ENCODE assay signal across 15 cellular contexts in genomic region chr17:1003633-1003971, GRCh38. TPM values are rescaled to one million over a fixed set of nuclear protein-coding genes. Genes with fewer than 3 reads are reported as not detected.
DNase-seq lines count a peak whose midpoint lies in the region; ATAC-seq and TF ChIP-seq lines count a peak whose summit lies in the region.
"Had no signal": no experiment of that assay in that cellular context is flagged by ENCODE, and none has a peak within 500 bp of the region (broad histone marks: within the 10 kb centered on the region; RNA-seq: fewer than 3 reads in every experiment).

No MANE protein-coding gene starts in this region.

- peak overlapping the region; percentile 89 for H3K4me2 ChIP-seq in BLaER1
- H3K4me2 ChIP-seq in IMR-90 (ENCODE audit: low read depth, low read length), result peak overlapping the region; percentile 8; the same call in 1 of the 2 replicates

- H3K14ac ChIP-seq in IMR-90 (replicated peaks; ENCODE audit: low read depth, low read length), result peak overlapping the region; percentile 83

- peak overlapping the region in 1 of 2 experiments; percentile 83; a peak in 1 of 4 replicates for H4K8ac ChIP-seq in IMR-90 (ENCODE audit: low read depth in 2 of 2, low read length in 2 of 2)

- intact Hi-C loops in IMR-90 (cut with micrococcal nuclease), result no loop called here

- peak overlapping the region; percentile 27 for H2BK5ac ChIP-seq in IMR-90 (ENCODE audit: low read depth, low read length, poor library complexity, severe bottlenecking)

- H3K4me1 ChIP-seq in BLaER1 (peaks cover 55% of the 10 kb centered on the region), IMR-90 (ENCODE audit: control insufficient read depth, insufficient read depth, low read length) (peaks cover 46% of the 10 kb centered on the region), endodermal cell (ENCODE audit: control insufficient read depth, insufficient read depth, low read length) (peaks cover 11% of the 10 kb centered on the region), foreskin keratinocyte (peaks cover 8% of the 10 kb centered on the region)

- peak overlapping the region; percentile 81; the same call in 1 of the 2 replicates for H2BK20ac ChIP-seq in IMR-90 (ENCODE audit: low read depth, low read length)

- peak overlapping the region; percentile 24 for H4K91ac ChIP-seq in IMR-90 (ENCODE audit: insufficient read depth, low read depth, low read length)

- POLR2A ChIA-PET in IMR-90 (lab: Charles Lee; ENCODE audit: unreplicated experiment), result no interaction called here

- H2AFZ ChIP-seq in IMR-90 (replicated peaks; ENCODE audit: low read length, poor library complexity), result no peak overlapping the region

- no peak overlapping the region for H3K4me3 ChIP-seq in BLaER1
- no peak overlapping the region for H3K4me3 ChIP-seq in IMR-90 (ENCODE audit: insufficient read depth, low read depth, low read length)
- H3K4me3 ChIP-seq in endodermal cell (ENCODE audit: low read length), result no peak overlapping the region
- H3K4me3 ChIP-seq: lung had no signal

- no peaks in the 10 kb centered on the region for H3K9me3 Mint-ChIP-seq in endodermal cell
- H3K9me3 Mint-ChIP-seq in osteocyte (ENCODE audit: unreplicated experiment), result no peaks in the 10 kb centered on the region
- H3K9me3 Mint-ChIP-seq in nephron progenitor cell, result no peaks in the 10 kb centered on the region
- H3K9me3 Mint-ChIP-seq in activated naive CD8-positive, alpha-beta T cell treated with anti-CD3 and anti-CD28 coated beads, Interleukin-2, amount 50 U/mL, for 24 hours, result no peaks in the 10 kb centered on the region
- H3K9me3 Mint-ChIP-seq: activated naive CD8-positive, alpha-beta T cell treated with anti-CD3 and anti-CD28 coated beads for 36 hours; natural killer cell treated with Interleukin-12 subunit alpha and Interleukin-12 subunit beta and Interleukin-15 and Interleukin-18, amount 100 ng/mL, for 72 hours had no signal

- H3K9me3 ChIP-seq in BLaER1, result no peaks in the 10 kb centered on the region
- no peaks in the 10 kb centered on the region for H3K9me3 ChIP-seq in IMR-90 (ENCODE audit: control insufficient read depth, insufficient read depth, low read length)
- no peaks in the 10 kb centered on the region for H3K9me3 ChIP-seq in endodermal cell (ENCODE audit: control insufficient read depth, low read length)

- WGBS in IMR-90 (ENCODE audit: extremely low coverage in 2 of 2, insufficient read length in 1 of 2), 2 experiments, result 100% methylated on average over 4 of the region's 5 CpGs; no CpG with 5 or more reads in 1 of the 2 experiments
- WGBS in endodermal cell (ENCODE audit: insufficient coverage in 1 of 2, insufficient read length in 1 of 2), 2 experiments, result 80 to 85% methylated on average over 2 to 5 of the region's 5 CpGs

- H3K79me1 ChIP-seq in IMR-90 (ENCODE audit: low read depth in 1 of 2, low read length in 2 of 2), result peaks cover 16 to 56% of the 10 kb centered on the region in 2 experiments

- peak overlapping the region; percentile 85 for H2BK120ac ChIP-seq in IMR-90 (ENCODE audit: low read depth, low read length)

- H3K18ac ChIP-seq in IMR-90 (ENCODE audit: low read depth, low read length), result peak overlapping the region; percentile 51; the same call in 1 of the 2 replicates

- ATAC-seq in IMR-90 (ENCODE audit: low read depth), result no peak
- no peak for ATAC-seq in GM21737 (IDR thresholded peaks at IDR 0.05; ENCODE audit: unreplicated experiment)
- no peak for ATAC-seq in activated naive CD8-positive, alpha-beta T cell treated with anti-CD3 and anti-CD28 coated beads, Interleukin-2, amount 50 U/mL, for 24 hours
- ATAC-seq in foreskin keratinocyte, result no peak
- ATAC-seq: natural killer cell treated with Interleukin-12 subunit alpha and Interleukin-12 subunit beta and Interleukin-15 and Interleukin-18, amount 100 ng/mL, for 72 hours had no signal

- H4K20me1 ChIP-seq in BLaER1 (peaks cover 43% of the 10 kb centered on the region), IMR-90 (ENCODE audit: insufficient read depth, low read length) (peaks cover 63% of the 10 kb centered on the region)

- peak overlapping the region; percentile 79 for H3K4ac ChIP-seq in IMR-90 (ENCODE audit: low read depth, low read length)

- peaks cover 70% of the 10 kb centered on the region for H3K36me3 ChIP-seq in BLaER1
- peaks cover 56% of the 10 kb centered on the region for H3K36me3 ChIP-seq in IMR-90 (ENCODE audit: control insufficient read depth, insufficient read depth, low read length)
- peaks cover 59% of the 10 kb centered on the region for H3K36me3 ChIP-seq in endodermal cell (ENCODE audit: control insufficient read depth, insufficient read depth, low read length)

- H3K4me3 Mint-ChIP-seq in endodermal cell (no peak overlapping the region), osteocyte (ENCODE audit: unreplicated experiment) (no peak overlapping the region), nephron progenitor cell (no peak overlapping the region)
- H3K4me3 Mint-ChIP-seq in activated naive CD8-positive, alpha-beta T cell treated with anti-CD3 and anti-CD28 coated beads, Interleukin-2, amount 50 U/mL, for 24 hours, result no peak overlapping the region
- H3K4me3 Mint-ChIP-seq: activated naive CD8-positive, alpha-beta T cell treated with anti-CD3 and anti-CD28 coated beads for 36 hours; natural killer cell treated with Interleukin-12 subunit alpha and Interleukin-12 subunit beta and Interleukin-15 and Interleukin-18, amount 100 ng/mL, for 72 hours had no signal

- TF ChIP-seq CTCF in IMR-90 (conservative IDR thresholded peaks at IDR 0.05; ENCODE audit: low read depth, low read length) (no peak), endodermal cell (conservative IDR thresholded peaks at IDR 0.05) (no peak), osteocyte (IDR thresholded peaks at IDR 0.05) (no peak), nephron progenitor cell (IDR thresholded peaks at IDR 0.05) (no peak), foreskin keratinocyte (conservative IDR thresholded peaks at IDR 0.05) (no peak)

- H3K27me3 Mint-ChIP-seq in endodermal cell (ENCODE audit: insufficient read depth), result no peaks in the 10 kb centered on the region
- H3K27me3 Mint-ChIP-seq in osteocyte (ENCODE audit: unreplicated experiment), result no peaks in the 10 kb centered on the region
- no peaks in the 10 kb centered on the region for H3K27me3 Mint-ChIP-seq in nephron progenitor cell (ENCODE audit: low read depth, poor library complexity)
- no peaks in the 10 kb centered on the region for H3K27me3 Mint-ChIP-seq in activated naive CD8-positive, alpha-beta T cell treated with anti-CD3 and anti-CD28 coated beads, Interleukin-2, amount 50 U/mL, for 24 hours
- H3K27me3 Mint-ChIP-seq: activated naive CD8-positive, alpha-beta T cell treated with anti-CD3 and anti-CD28 coated beads for 36 hours; natural killer cell treated with Interleukin-12 subunit alpha and Interleukin-12 subunit beta and Interleukin-15 and Interleukin-18, amount 100 ng/mL, for 72 hours had no signal

- H3K56ac ChIP-seq in IMR-90 (ENCODE audit: extremely low read depth, insufficient read depth, low read length), result no peak overlapping the region

- no peak overlapping the region for H2AK9ac ChIP-seq in IMR-90 (replicated peaks; ENCODE audit: low read depth, low read length, poor library complexity)

- in situ Hi-C loops in IMR-90 (cut with MboI; ENCODE audit: low sequenced_read_pairs), result no loop called here

- peaks cover 26% of the 10 kb centered on the region for H3K9me1 ChIP-seq in IMR-90 (ENCODE audit: insufficient read depth, low read length)

- peak overlapping the region; percentile 66; the same call in 1 of the 2 replicates for H3K23ac ChIP-seq in IMR-90 (ENCODE audit: low read depth, low read length)

- CTCF ChIA-PET in IMR-90 (lab: Yijun Ruan, JAX), result no interaction called here

- H3K4me1 Mint-ChIP-seq in endodermal cell (no peaks in the 10 kb centered on the region), osteocyte (ENCODE audit: unreplicated experiment) (peaks cover 64% of the 10 kb centered on the region), nephron progenitor cell (peaks cover 23% of the 10 kb centered on the region)
- H3K4me1 Mint-ChIP-seq in activated naive CD8-positive, alpha-beta T cell treated with anti-CD3 and anti-CD28 coated beads, Interleukin-2, amount 50 U/mL, for 24 hours, result peaks cover 19% of the 10 kb centered on the region

- TF ChIP-seq RAD21 in IMR-90 (IDR thresholded peaks at IDR 0.05; ENCODE audit: low read length), result no peak

- DNase-seq in IMR-90 (no peak), endodermal cell (no peak), osteocyte (ENCODE audit: extremely low spot score, unreplicated experiment) (no peak), nephron progenitor cell (no peak), foreskin keratinocyte (no peak)
- no peak for DNase-seq in activated naive CD8-positive, alpha-beta T cell treated with anti-CD3 and anti-CD28 coated beads, Interleukin-2, amount 50 U/mL, for 24 hours
- DNase-seq: activated CD4-positive, alpha-beta T cell treated with anti-CD3 and anti-CD28 coated beads, Interleukin-2, amount 50 U/mL, for 1 hour; activated naive CD8-positive, alpha-beta T cell treated with anti-CD3 and anti-CD28 coated beads for 36 hours; effector memory CD4-positive, alpha-beta T cell; NCI-H2081; NCI-H524 treated with DMSO at 0.1 percent for 48 hours had no signal

- no TSS peak for BruUV-seq in IMR-90 (replicated peaks; lab: Mats Ljungman, UMichigan)

- peak overlapping the region; percentile 11; the same call in 1 of the 3 replicates for H2BK15ac ChIP-seq in IMR-90 (ENCODE audit: low read depth, low read length)

- H3K36me3 Mint-ChIP-seq in endodermal cell (ENCODE audit: low read depth) (peaks cover 46% of the 10 kb centered on the region), osteocyte (ENCODE audit: unreplicated experiment) (peaks cover 28% of the 10 kb centered on the region), nephron progenitor cell (ENCODE audit: low read depth) (peaks cover 43% of the 10 kb centered on the region)
- peaks cover 21% of the 10 kb centered on the region for H3K36me3 Mint-ChIP-seq in activated naive CD8-positive, alpha-beta T cell treated with anti-CD3 and anti-CD28 coated beads, Interleukin-2, amount 50 U/mL, for 24 hours (ENCODE audit: low read depth)

- H2AK5ac ChIP-seq in IMR-90 (ENCODE audit: low read depth, low read length), result peak overlapping the region; percentile 72; the same call in 1 of the 2 replicates

- TF ChIP-seq POLR2A in IMR-90 (IDR thresholded peaks at IDR 0.05; ENCODE audit: low read depth, low read length), result no peak

- H3K9ac ChIP-seq in BLaER1, result peak overlapping the region; percentile 25; the same call in 1 of the 2 replicates
- H3K9ac ChIP-seq in IMR-90 (ENCODE audit: low read depth, low read length), result peak overlapping the region; percentile 31; the same call in 1 of the 2 replicates
- no peak overlapping the region for H3K9ac ChIP-seq in endodermal cell (ENCODE audit: extremely low read depth, low read length, poor library complexity, severe bottlenecking)

- peak overlapping the region; percentile 67 for H3K27ac Mint-ChIP-seq in endodermal cell
- peak overlapping the region; percentile 94 for H3K27ac Mint-ChIP-seq in osteocyte (ENCODE audit: unreplicated experiment)
- H3K27ac Mint-ChIP-seq in nephron progenitor cell, result no peak overlapping the region
- no peak overlapping the region for H3K27ac Mint-ChIP-seq in activated naive CD8-positive, alpha-beta T cell treated with anti-CD3 and anti-CD28 coated beads, Interleukin-2, amount 50 U/mL, for 24 hours
- H3K27ac Mint-ChIP-seq: activated naive CD8-positive, alpha-beta T cell treated with anti-CD3 and anti-CD28 coated beads for 36 hours; natural killer cell treated with Interleukin-12 subunit alpha and Interleukin-12 subunit beta and Interleukin-15 and Interleukin-18, amount 100 ng/mL, for 72 hours had no signal

- no peak overlapping the region for H3K27ac ChIP-seq in BLaER1
- peak overlapping the region; percentile 84; the same call in 1 of the 2 replicates for H3K27ac ChIP-seq in IMR-90 (ENCODE audit: insufficient read depth, low read length)
- no peak overlapping the region for H3K27ac ChIP-seq in endodermal cell (ENCODE audit: low read depth, low read length)
- H3K27ac ChIP-seq in foreskin keratinocyte, result no peak overlapping the region

- H4K5ac ChIP-seq in IMR-90 (ENCODE audit: low read depth, low read length), result peak overlapping the region; percentile 39; the same call in 1 of the 2 replicates

- H3K27me3 ChIP-seq in BLaER1 (no peaks in the 10 kb centered on the region), IMR-90 (ENCODE audit: control insufficient read depth, insufficient read depth, low read length) (no peaks in the 10 kb centered on the region), endodermal cell (ENCODE audit: control insufficient read depth, insufficient read depth, low read length, poor library complexity, severe bottlenecking) (no peaks in the 10 kb centered on the region), foreskin keratinocyte (no peaks in the 10 kb centered on the region)

- dilution Hi-C loops in IMR-90 (cut with HindIII; ENCODE audit: low sequenced_read_pairs, unreplicated experiment), result no loop called here

RNA-seq across cellular contexts. Expression of gene TIMM22, which starts 6.7 kb away (rescaled TPM):
- total RNA-seq in IMR-90 (2012; rRNA removed) (12.7 and 14.4 TPM in 2 replicates), endodermal cell (10 to 100 TPM; 13.6 to 14.6 TPM), osteocyte (12.6 and 12.8 TPM in 2 replicates), foreskin keratinocyte (16.4 and 17.6 TPM in 2 replicates)
- polyA plus RNA-seq in IMR-90 (2012; rRNA removed) (12.7 and 12.9 TPM in 2 replicates), foreskin keratinocyte (20.6 and 20.7 TPM in 2 replicates)
- 9.9 and 11.0 TPM in 2 replicates for polyA plus RNA-seq in IMR-90 (2012; cell fraction: cytosol; rRNA removed)
- polyA plus RNA-seq in IMR-90 (2012; cell fraction: nucleus; rRNA removed; ENCODE audit: low replicate concordance), result 4.6 and 5.7 TPM in 2 replicates
- polyA plus RNA-seq in endodermal cell (2013, experiment 1 of 2), result 13.7 TPM
- 11.9 TPM for polyA plus RNA-seq in endodermal cell (2013, experiment 2 of 2)

RNA-seq across cellular contexts. Expression of gene NXN, which starts 24.0 kb away (rescaled TPM):
- 52.5 and 52.8 TPM in 2 replicates for total RNA-seq in IMR-90 (2012; rRNA removed)
- 116 and 120 TPM in 2 replicates for polyA plus RNA-seq in IMR-90 (2012; rRNA removed)
- 89.4 and 117 TPM in 2 replicates for polyA plus RNA-seq in IMR-90 (2012; cell fraction: cytosol; rRNA removed)
- 67.9 and 90.2 TPM in 2 replicates for polyA plus RNA-seq in IMR-90 (2012; cell fraction: nucleus; rRNA removed; ENCODE audit: low replicate concordance)
- 100 to 1,000 TPM; 124 to 201 TPM for total RNA-seq in endodermal cell
- 132 TPM for polyA plus RNA-seq in endodermal cell (2013, experiment 1 of 2)
- polyA plus RNA-seq in endodermal cell (2013, experiment 2 of 2), result 112 TPM
- total RNA-seq in osteocyte, result 123 and 131 TPM in 2 replicates
- 74.7 and 94.8 TPM in 2 replicates for total RNA-seq in foreskin keratinocyte
- polyA plus RNA-seq in foreskin keratinocyte, result 69.8 and 84.0 TPM in 2 replicates

Comparison
In these comparisons a context has a peak if more than half of its experiments do, and no peak if none do; other contexts are left out.
1. H3K27ac Mint-ChIP-seq: peak in endodermal cell (single experiment) and osteocyte (single experiment); none in nephron progenitor cell (single experiment) and activated naive CD8-positive, alpha-beta T cell treated with anti-CD3 and anti-CD28 coated beads, Interleukin-2, amount 50 U/mL, for 24 hours (single experiment).